1 cellular context compared by ENCODE assay signal in the genomic region with DNA sequence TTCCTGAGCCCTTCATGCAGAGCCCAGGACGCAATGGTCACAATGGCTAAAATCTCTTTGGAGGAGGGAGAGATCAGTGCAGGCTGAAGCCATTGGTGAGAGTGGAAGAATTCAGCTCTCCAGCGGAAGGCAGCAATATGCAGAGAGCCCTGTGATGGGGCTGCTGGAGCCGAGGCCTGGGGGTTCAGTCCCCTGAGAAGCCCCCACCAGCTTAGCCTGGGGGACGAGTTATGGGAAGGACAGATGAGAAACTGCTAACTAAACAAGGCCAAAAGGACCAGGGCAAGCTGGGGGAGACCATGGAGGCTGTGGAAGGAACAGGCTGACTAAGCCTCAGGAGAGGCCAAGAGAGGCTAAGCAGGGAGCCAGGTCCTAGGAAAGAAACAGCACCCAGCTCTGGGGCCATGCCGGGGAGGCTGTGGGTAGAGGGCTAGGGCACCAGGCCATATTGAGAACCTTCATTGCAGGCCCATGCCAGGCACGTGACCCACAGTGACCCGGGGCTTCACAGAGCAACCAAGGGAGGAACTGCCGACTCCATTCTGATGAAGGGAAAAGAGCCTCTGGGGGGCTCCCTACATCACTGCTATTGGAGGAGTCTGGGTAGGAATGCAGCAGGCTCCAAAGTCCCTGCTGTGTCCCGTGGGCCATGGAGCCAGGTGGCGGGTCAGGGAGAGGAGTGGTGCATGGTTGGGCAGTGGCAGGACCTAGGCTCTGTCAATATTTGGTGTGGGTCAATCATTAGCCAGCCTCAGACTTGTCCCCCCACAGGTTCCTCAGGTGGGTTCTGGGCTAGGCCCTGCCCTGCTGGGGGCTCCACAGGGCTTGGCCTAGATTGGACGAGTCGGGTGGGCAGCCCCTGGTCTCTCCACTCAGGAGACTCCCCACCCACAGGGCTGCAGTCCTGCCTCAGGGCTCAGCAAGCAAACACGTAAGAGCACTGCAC.
TF ChIP-seq lines count a peak whose summit lies in the region.

No MANE protein-coding gene starts in this region.

TF ChIP-seq in HepG2, 621 proteins besides CTCF, POLR2A, EP300 and RAD21 (continued from another document and continues in another):
- TF ChIP-seq PRDM10 (CRISPR knock-in tag; IDR thresholded peaks at IDR 0.05; ENCODE audit: low read depth) (peak; percentile 92), ZNF629 (CRISPR knock-in tag; conservative IDR thresholded peaks at IDR 0.05) (peak; percentile 26), SNAPC5 (CRISPR knock-in tag; IDR thresholded peaks at IDR 0.05; ENCODE audit: borderline replicate concordance) (peak; percentile 71; the same call in 1 of the 2 replicates), SOX6 (IDR thresholded peaks at IDR 0.05) (no peak), SOX6 (CRISPR knock-in tag; IDR thresholded peaks at IDR 0.05) (peak; percentile 91), ZNF609 (CRISPR knock-in tag; IDR thresholded peaks at IDR 0.05; ENCODE audit: borderline replicate concordance) (peak; percentile 92), RNF219 (CRISPR knock-in tag; IDR thresholded peaks at IDR 0.05) (peak; percentile 95), ZSCAN25 (CRISPR knock-in tag; IDR thresholded peaks at IDR 0.05) (peak; percentile 84), ZNF282 (IDR thresholded peaks at IDR 0.05; ENCODE audit: partially characterized antibody) (no peak), MAF1 (CRISPR knock-in tag; IDR thresholded peaks at IDR 0.05; ENCODE audit: borderline replicate concordance) (0 out of 2 replicates have a peak, but pooled peaks have one; percentile 80), ATF2 (CRISPR knock-in tag; IDR thresholded peaks at IDR 0.05) (peak; percentile 86), IRX3 (CRISPR knock-in tag; IDR thresholded peaks at IDR 0.05; ENCODE audit: borderline replicate concordance, low read depth) (0 out of 2 replicates have a peak, but pooled peaks have one; percentile 53), NR0B2 (CRISPR knock-in tag; IDR thresholded peaks at IDR 0.05) (peak; percentile 6; the same call in 1 of the 2 replicates), THAP9 (CRISPR knock-in tag; IDR thresholded peaks at IDR 0.05; ENCODE audit: borderline replicate concordance) (peak; percentile 78; the same call in 1 of the 2 replicates), KDM5A (IDR thresholded peaks at IDR 0.05; ENCODE audit: borderline replicate concordance, low read length) (peak; percentile 28; the same call in 1 of the 2 replicates), ZNF607 (CRISPR knock-in tag; IDR thresholded peaks at IDR 0.05; ENCODE audit: borderline replicate concordance) (peak; percentile 96), EED (CRISPR knock-in tag; IDR thresholded peaks at IDR 0.05) (no peak), SAP130 (CRISPR knock-in tag; IDR thresholded peaks at IDR 0.05; ENCODE audit: low read depth) (peak; percentile 91), HNRNPLL (IDR thresholded peaks at IDR 0.05; ENCODE audit: low read depth, low read length, poor library complexity, severe bottlenecking) (peak; percentile 48), POGZ (CRISPR knock-in tag; IDR thresholded peaks at IDR 0.05) (peak; percentile 97), NBN (conservative IDR thresholded peaks at IDR 0.05) (no peak), TCF7 (IDR thresholded peaks at IDR 0.05; ENCODE audit: low read depth) (no peak)
- TF ChIP-seq, protein P1, sequence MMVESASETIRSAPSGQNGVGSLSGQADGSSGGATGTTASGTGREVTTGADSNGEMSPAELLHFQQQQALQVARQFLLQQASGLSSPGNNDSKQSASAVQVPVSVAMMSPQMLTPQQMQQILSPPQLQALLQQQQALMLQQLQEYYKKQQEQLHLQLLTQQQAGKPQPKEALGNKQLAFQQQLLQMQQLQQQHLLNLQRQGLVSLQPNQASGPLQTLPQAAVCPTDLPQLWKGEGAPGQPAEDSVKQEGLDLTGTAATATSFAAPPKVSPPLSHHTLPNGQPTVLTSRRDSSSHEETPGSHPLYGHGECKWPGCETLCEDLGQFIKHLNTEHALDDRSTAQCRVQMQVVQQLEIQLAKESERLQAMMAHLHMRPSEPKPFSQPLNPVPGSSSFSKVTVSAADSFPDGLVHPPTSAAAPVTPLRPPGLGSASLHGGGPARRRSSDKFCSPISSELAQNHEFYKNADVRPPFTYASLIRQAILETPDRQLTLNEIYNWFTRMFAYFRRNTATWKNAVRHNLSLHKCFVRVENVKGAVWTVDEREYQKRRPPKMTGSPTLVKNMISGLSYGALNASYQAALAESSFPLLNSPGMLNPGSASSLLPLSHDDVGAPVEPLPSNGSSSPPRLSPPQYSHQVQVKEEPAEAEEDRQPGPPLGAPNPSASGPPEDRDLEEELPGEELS (CRISPR knock-in tag; IDR thresholded peaks at IDR 0.05): peak; percentile 84
- TF ChIP-seq, protein P2, sequence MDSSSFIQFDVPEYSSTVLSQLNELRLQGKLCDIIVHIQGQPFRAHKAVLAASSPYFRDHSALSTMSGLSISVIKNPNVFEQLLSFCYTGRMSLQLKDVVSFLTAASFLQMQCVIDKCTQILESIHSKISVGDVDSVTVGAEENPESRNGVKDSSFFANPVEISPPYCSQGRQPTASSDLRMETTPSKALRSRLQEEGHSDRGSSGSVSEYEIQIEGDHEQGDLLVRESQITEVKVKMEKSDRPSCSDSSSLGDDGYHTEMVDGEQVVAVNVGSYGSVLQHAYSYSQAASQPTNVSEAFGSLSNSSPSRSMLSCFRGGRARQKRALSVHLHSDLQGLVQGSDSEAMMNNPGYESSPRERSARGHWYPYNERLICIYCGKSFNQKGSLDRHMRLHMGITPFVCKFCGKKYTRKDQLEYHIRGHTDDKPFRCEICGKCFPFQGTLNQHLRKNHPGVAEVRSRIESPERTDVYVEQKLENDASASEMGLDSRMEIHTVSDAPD (CRISPR knock-in tag; IDR thresholded peaks at IDR 0.05): peak; percentile 92
- TF ChIP-seq, protein P3, sequence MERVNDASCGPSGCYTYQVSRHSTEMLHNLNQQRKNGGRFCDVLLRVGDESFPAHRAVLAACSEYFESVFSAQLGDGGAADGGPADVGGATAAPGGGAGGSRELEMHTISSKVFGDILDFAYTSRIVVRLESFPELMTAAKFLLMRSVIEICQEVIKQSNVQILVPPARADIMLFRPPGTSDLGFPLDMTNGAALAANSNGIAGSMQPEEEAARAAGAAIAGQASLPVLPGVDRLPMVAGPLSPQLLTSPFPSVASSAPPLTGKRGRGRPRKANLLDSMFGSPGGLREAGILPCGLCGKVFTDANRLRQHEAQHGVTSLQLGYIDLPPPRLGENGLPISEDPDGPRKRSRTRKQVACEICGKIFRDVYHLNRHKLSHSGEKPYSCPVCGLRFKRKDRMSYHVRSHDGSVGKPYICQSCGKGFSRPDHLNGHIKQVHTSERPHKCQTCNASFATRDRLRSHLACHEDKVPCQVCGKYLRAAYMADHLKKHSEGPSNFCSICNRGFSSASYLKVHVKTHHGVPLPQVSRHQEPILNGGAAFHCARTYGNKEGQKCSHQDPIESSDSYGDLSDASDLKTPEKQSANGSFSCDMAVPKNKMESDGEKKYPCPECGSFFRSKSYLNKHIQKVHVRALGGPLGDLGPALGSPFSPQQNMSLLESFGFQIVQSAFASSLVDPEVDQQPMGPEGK (CRISPR knock-in tag; IDR thresholded peaks at IDR 0.05): peak; percentile 95
